Comparison of ENCODE assay signal across 8 cellular contexts in the genomic region with DNA sequence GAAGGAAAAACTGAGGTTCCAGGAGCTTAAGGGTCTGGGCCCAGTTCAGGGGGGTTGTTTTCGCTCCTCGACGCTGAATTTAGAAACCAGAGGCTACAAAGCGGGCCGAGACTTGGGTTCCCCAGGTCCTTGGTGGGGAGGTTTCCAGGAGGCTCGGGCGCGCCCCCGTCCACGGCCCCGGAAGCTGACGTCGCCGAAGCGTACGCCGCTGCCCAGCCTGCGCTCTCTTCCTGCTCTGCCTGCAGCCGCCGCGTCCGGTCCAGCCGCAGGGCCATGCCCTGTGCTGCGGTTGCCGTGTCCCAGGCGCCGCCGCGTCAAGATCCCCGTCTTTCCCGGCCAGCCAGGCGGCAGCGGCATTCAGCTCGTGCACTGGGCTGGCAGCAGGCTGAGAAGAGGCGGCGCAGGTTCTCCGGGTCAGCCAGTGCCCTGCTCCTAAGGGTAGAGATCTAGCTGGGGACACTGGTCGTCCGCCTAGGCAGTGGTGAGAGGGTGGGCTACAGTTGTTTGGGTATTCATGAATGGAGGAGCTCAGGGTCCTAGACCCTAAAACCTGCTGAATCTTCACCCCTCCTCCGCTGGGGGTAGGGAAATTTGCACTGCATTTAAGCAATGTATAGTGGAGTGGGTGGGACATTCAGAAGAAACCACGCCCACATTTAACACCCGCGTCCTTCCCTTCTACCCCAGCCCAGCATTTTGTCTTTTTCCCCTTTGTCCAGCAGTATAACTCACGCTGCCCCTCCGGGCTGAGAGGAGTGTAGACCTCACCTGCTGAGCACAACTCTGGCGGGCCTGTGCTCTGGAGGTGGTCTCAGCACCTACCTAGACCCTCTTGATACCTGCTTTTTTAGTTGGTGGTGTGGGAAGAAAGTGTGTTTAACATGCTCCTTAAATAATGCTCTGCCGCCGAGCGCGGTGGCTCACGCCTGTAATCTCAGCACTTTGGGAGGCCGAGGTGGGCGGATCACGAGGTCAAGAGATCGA. TPM values are rescaled to one million over a fixed set of nuclear protein-coding genes. Genes with fewer than 3 reads are reported as not detected.
DNase-seq lines count a peak whose midpoint lies in the region; ATAC-seq, FAIRE-seq and TF ChIP-seq lines count a peak whose summit lies in the region.

No MANE protein-coding gene starts in this region.

- peak overlapping the region; percentile 91 for H2AFZ ChIP-seq in smooth muscle cell (ENCODE audit: low read depth)

- peak overlapping the region; percentile 91 for H3K27ac ChIP-seq in smooth muscle cell (ENCODE audit: low read depth)

- peaks cover 33% of the 10 kb centered on the region for H4K20me1 ChIP-seq in smooth muscle cell (ENCODE audit: low read depth)

- TF ChIP-seq CTCF in WTC11 (IDR thresholded peaks at IDR 0.05) (no peak), cardiac fibroblast (IDR thresholded peaks at IDR 0.05; ENCODE audit: low read depth, low read length) (no peak), smooth muscle cell (IDR thresholded peaks at IDR 0.05; ENCODE audit: borderline replicate concordance, insufficient read depth, poor library complexity, severe bottlenecking) (no peak)

- no peaks in the 10 kb centered on the region for H3K9me3 ChIP-seq in smooth muscle cell (replicated peaks; ENCODE audit: low read depth)

- no peaks in the 10 kb centered on the region for H3K27me3 ChIP-seq in smooth muscle cell (ENCODE audit: low read depth)

- H3K9me3 Mint-ChIP-seq in WTC11 = no peaks in the 10 kb centered on the region

- H3K4me1 Mint-ChIP-seq in WTC11 = peaks cover 39% of the 10 kb centered on the region

- peaks cover 33% of the 10 kb centered on the region for H3K79me2 ChIP-seq in smooth muscle cell (ENCODE audit: low read depth)

- peaks cover 3% of the 10 kb centered on the region for H3F3A ChIP-seq in smooth muscle cell (ENCODE audit: low read depth)

- CTCF ChIA-PET in WTC11 (lab: Charles Lee) = interaction anchor here (0.6 to 2.8 kb wide), 5 partner anchors 13 to 144 kb away, joined by 3 to 22 read pairs (median 4); no protein-coding TSS in a partner anchor

- H3K9ac ChIP-seq in smooth muscle cell (ENCODE audit: low read depth) = peak overlapping the region; percentile 58

- peak overlapping the region; percentile 86 for H3K4me2 ChIP-seq in smooth muscle cell

- no peak for FAIRE-seq in GM12892 (lab: Jason Lieb, UNC)

- H3K27ac Mint-ChIP-seq in WTC11 = peak overlapping the region; percentile 92

- H3K4me1 ChIP-seq in smooth muscle cell (ENCODE audit: low read depth) = peaks cover 20% of the 10 kb centered on the region

- ATAC-seq in HG02678 (IDR thresholded peaks at IDR 0.05; ENCODE audit: unreplicated experiment) (peak; percentile 63), WTC11 (peak; percentile 56)

- H3K36me3 Mint-ChIP-seq in WTC11 = no peaks in the 10 kb centered on the region

- peak; percentile 60 for DNase-seq in GM12892 (ENCODE audit: insufficient read length)
- peak; percentile 29 to 62 for DNase-seq in NCI-H1930 (lab: John Stamatoyannopoulos, UW)
- DNase-seq in WTC11 (ENCODE audit: low spot score) = peak; percentile 69
- peak; percentile 75 to 82 for DNase-seq in cardiac fibroblast (ENCODE audit: low read depth in 2 of 2)
- DNase-seq in inferior parietal cortex (ENCODE audit: extremely low spot score) = peak; percentile 71
- peak; percentile 35 for DNase-seq in smooth muscle cell (lab: John Stamatoyannopoulos, UW; ENCODE audit: unreplicated experiment)
- DNase-seq in GDM1 (lab: John Stamatoyannopoulos, UW) = no peak

- H3K4me3 Mint-ChIP-seq in WTC11 = peak overlapping the region; percentile 97

- peaks cover 21% of the 10 kb centered on the region for H3K27me3 Mint-ChIP-seq in WTC11 (ENCODE audit: low read depth)

- POLR2A ChIA-PET in WTC11 (lab: Charles Lee) = interaction anchor here (2.6 kb wide), 1 partner anchor 112 kb away, joined by 20 read pairs; a partner anchor contains a TSS

- peak overlapping the region; percentile 94 for H3K4me3 ChIP-seq in cardiac fibroblast (replicated peaks in 1 of 2; ENCODE audit: low read depth in 2 of 2, low read length in 2 of 2)
- H3K4me3 ChIP-seq in smooth muscle cell = peak overlapping the region; percentile 86

- WGBS in smooth muscle cell (ENCODE audit: low lambda C conversion rate) = 21% methylated on average over 54 of the region's 55 CpGs

- peak; percentile 83; the same call in 1 of the 2 replicates for TF ChIP-seq POLR2A in GM12892 (IDR thresholded peaks at IDR 0.05; ENCODE audit: low read depth, low read length)

- H3K36me3 ChIP-seq in smooth muscle cell (ENCODE audit: low read depth) = no peaks in the 10 kb centered on the region

TF ChIP-seq in WTC11, 78 proteins besides CTCF, POLR2A, EP300 and RAD21 (continues in another document):
- TF ChIP-seq GTF2I (CRISPR knock-in tag; conservative IDR thresholded peaks at IDR 0.05) = 0 out of 2 replicates have a peak, but pooled peaks have one; percentile 90
- TF ChIP-seq, protein P1, sequence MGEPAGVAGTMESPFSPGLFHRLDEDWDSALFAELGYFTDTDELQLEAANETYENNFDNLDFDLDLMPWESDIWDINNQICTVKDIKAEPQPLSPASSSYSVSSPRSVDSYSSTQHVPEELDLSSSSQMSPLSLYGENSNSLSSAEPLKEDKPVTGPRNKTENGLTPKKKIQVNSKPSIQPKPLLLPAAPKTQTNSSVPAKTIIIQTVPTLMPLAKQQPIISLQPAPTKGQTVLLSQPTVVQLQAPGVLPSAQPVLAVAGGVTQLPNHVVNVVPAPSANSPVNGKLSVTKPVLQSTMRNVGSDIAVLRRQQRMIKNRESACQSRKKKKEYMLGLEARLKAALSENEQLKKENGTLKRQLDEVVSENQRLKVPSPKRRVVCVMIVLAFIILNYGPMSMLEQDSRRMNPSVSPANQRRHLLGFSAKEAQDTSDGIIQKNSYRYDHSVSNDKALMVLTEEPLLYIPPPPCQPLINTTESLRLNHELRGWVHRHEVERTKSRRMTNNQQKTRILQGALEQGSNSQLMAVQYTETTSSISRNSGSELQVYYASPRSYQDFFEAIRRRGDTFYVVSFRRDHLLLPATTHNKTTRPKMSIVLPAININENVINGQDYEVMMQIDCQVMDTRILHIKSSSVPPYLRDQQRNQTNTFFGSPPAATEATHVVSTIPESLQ (CRISPR knock-in tag; IDR thresholded peaks at IDR 0.05) = no peak
- TF ChIP-seq, protein P2, sequence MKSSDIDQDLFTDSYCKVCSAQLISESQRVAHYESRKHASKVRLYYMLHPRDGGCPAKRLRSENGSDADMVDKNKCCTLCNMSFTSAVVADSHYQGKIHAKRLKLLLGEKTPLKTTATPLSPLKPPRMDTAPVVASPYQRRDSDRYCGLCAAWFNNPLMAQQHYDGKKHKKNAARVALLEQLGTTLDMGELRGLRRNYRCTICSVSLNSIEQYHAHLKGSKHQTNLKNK (CRISPR knock-in tag; IDR thresholded peaks at IDR 0.05) = no peak
- TF ChIP-seq, protein P3, sequence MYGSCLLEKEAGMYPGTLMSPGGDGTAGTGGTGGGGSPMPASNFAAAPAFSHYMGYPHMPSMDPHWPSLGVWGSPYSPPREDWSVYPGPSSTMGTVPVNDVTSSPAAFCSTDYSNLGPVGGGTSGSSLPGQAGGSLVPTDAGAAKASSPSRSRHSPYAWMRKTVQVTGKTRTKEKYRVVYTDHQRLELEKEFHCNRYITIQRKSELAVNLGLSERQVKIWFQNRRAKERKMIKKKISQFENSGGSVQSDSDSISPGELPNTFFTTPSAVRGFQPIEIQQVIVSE (CRISPR knock-in tag; IDR thresholded peaks at IDR 0.05; ENCODE audit: borderline replicate concordance) = no peak
- TF ChIP-seq, protein P4, sequence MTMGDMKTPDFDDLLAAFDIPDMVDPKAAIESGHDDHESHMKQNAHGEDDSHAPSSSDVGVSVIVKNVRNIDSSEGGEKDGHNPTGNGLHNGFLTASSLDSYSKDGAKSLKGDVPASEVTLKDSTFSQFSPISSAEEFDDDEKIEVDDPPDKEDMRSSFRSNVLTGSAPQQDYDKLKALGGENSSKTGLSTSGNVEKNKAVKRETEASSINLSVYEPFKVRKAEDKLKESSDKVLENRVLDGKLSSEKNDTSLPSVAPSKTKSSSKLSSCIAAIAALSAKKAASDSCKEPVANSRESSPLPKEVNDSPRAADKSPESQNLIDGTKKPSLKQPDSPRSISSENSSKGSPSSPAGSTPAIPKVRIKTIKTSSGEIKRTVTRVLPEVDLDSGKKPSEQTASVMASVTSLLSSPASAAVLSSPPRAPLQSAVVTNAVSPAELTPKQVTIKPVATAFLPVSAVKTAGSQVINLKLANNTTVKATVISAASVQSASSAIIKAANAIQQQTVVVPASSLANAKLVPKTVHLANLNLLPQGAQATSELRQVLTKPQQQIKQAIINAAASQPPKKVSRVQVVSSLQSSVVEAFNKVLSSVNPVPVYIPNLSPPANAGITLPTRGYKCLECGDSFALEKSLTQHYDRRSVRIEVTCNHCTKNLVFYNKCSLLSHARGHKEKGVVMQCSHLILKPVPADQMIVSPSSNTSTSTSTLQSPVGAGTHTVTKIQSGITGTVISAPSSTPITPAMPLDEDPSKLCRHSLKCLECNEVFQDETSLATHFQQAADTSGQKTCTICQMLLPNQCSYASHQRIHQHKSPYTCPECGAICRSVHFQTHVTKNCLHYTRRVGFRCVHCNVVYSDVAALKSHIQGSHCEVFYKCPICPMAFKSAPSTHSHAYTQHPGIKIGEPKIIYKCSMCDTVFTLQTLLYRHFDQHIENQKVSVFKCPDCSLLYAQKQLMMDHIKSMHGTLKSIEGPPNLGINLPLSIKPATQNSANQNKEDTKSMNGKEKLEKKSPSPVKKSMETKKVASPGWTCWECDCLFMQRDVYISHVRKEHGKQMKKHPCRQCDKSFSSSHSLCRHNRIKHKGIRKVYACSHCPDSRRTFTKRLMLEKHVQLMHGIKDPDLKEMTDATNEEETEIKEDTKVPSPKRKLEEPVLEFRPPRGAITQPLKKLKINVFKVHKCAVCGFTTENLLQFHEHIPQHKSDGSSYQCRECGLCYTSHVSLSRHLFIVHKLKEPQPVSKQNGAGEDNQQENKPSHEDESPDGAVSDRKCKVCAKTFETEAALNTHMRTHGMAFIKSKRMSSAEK (CRISPR knock-in tag; IDR thresholded peaks at IDR 0.05; ENCODE audit: borderline replicate concordance) = no peak
- TF ChIP-seq, protein P5, sequence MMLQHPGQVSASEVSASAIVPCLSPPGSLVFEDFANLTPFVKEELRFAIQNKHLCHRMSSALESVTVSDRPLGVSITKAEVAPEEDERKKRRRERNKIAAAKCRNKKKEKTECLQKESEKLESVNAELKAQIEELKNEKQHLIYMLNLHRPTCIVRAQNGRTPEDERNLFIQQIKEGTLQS (CRISPR knock-in tag; conservative IDR thresholded peaks at IDR 0.05) = no peak
- no peak for TF ChIP-seq OVOL2 (CRISPR knock-in tag; IDR thresholded peaks at IDR 0.05; ENCODE audit: borderline replicate concordance)

RNA-seq across cellular contexts. Expression of a gene that starts 1.1 kb away (rescaled TPM):
- polyA plus RNA-seq in GM12892 (2012; ENCODE audit: missing spikeins) = 22.7 TPM
- total RNA-seq in WTC11 (2021) (27.7 to 33.0 TPM (median 30.5 TPM) in 3 replicates), smooth muscle cell (17.1 and 20.4 TPM in 2 replicates)
- polyA plus RNA-seq in smooth muscle cell = 21.3 and 25.5 TPM in 2 replicates

RNA-seq across cellular contexts. Expression of a gene that starts 50.9 kb away (rescaled TPM):
- polyA plus RNA-seq in GM12892 (2012; ENCODE audit: missing spikeins) = not detected
- 0.32 to 0.53 TPM (median 0.35 TPM) in 3 replicates for total RNA-seq in WTC11 (2021)
- total RNA-seq in smooth muscle cell = not detected in 2 replicates
- polyA plus RNA-seq in smooth muscle cell = not detected in 2 replicates

RNA-seq across cellular contexts. Expression of a gene that starts 53.3 kb away (rescaled TPM):
- not detected for polyA plus RNA-seq in GM12892 (2012; ENCODE audit: missing spikeins)
- 0.09 to 0.22 TPM (median 0.16 TPM) in 3 replicates for total RNA-seq in WTC11 (2021)
- total RNA-seq in smooth muscle cell = not detected in 2 replicates
- not detected in 2 replicates for polyA plus RNA-seq in smooth muscle cell
